Comparison of ENCODE assay signal across 14 cellular contexts in the genomic region with DNA sequence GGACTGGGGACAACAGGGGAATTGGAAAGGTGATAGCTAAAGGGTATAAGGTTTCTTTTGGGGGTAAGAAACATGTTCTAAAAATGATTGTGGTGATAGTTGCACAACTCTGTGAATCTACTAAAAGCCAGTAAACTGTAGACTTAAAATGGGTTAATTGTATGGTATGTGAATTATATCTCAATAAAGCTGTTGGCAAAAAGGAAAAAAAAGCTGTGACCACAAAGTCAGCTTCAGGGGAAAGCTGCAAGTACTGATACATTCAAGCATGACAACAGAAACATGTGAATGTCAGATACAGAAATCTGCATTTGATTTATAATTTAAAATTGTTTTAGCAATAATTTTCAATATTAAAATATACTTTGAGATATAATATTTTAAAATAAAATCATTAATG.
A peak's percentile ranks its signal among the peaks of the same experiment; 100 is the strongest.
DNase-seq lines count a peak whose midpoint lies in the region; ATAC-seq, FAIRE-seq and TF ChIP-seq lines count a peak whose summit lies in the region.
"Had no signal": no experiment of that assay in that cellular context is flagged by ENCODE, and none has a peak within 500 bp of the region (broad histone marks: within the 10 kb centered on the region; RNA-seq: fewer than 3 reads in every experiment).

No MANE protein-coding gene starts in this region.

- no peak overlapping the region for H2AFZ ChIP-seq in GM12878 (ENCODE audit: control insufficient read depth, low read depth, low read length)

- no peak overlapping the region for H3K4me2 ChIP-seq in GM12878 (ENCODE audit: control insufficient read depth, insufficient read depth)

- RAD21 ChIA-PET in GM12878 (lab: Charles Lee; ENCODE audit: unreplicated experiment) = interaction anchor here (1.3 to 1.6 kb wide), 3 partner anchors 9 to 143 kb away, joined by 3 to 7 read pairs (median 3); no protein-coding TSS in a partner anchor

- H3K27ac ChIP-seq in HEK293 (ENCODE audit: extremely low read depth, low read depth, low read length) (no peak overlapping the region), GM12878 (ENCODE audit: control insufficient read depth, insufficient read depth) (no peak overlapping the region)
- H3K27ac ChIP-seq: HL-60, SJSA1 had no signal

- no peak for TF ChIP-seq CTCF in HEK293 (tag by site-specific recombination; IDR thresholded peaks at IDR 0.05)
- no peak for TF ChIP-seq CTCF in GM12878 (IDR thresholded peaks at IDR 0.05 in 2 of 3, conservative IDR thresholded peaks at IDR 0.05 in 1 of 3; ENCODE audit: control insufficient read depth in 2 of 3, extremely low read depth in 1 of 3, insufficient read depth in 1 of 3, low read depth in 3 of 3, low read length in 3 of 3)

- H4K20me1 ChIP-seq in GM12878 (ENCODE audit: control insufficient read depth, insufficient read depth) = no peaks in the 10 kb centered on the region

- H3K4me1 ChIP-seq in HEK293 (ENCODE audit: control insufficient read depth, insufficient read depth, low read length) (peaks cover 3% of the 10 kb centered on the region; the same call in 1 of the 2 replicates), GM12878 (ENCODE audit: control insufficient read depth, insufficient read depth, low read length) (no peaks in the 10 kb centered on the region)
- H3K4me1 ChIP-seq: HAP-1, SJSA1 had no signal

- TF ChIP-seq EP300 in GM12878 (IDR thresholded peaks at IDR 0.05; ENCODE audit: borderline replicate concordance in 1 of 2, control insufficient read depth in 1 of 2, low read depth in 2 of 2, low read length in 2 of 2) = no peak

- no peaks in the 10 kb centered on the region for H3K27me3 ChIP-seq in GM12878 (replicated peaks in 1 of 2; ENCODE audit: control insufficient read depth in 2 of 2, insufficient read depth in 2 of 2, low read length in 1 of 2)
- H3K27me3 ChIP-seq: SJSA1 had no signal

- H3K9ac ChIP-seq in GM12878 (ENCODE audit: control insufficient read depth, insufficient read depth, low read length) = no peak overlapping the region

- TF ChIP-seq POLR2A in GM12878 (IDR thresholded peaks at IDR 0.05; ENCODE audit: low read depth, low read length) = no peak

- intact Hi-C loops in GM12878 (cut with micrococcal nuclease; ENCODE audit: unreplicated experiment) = loop anchor here (10.0 kb wide), 1 partner anchor 145 kb away; no protein-coding TSS in a partner anchor

- H3K79me2 ChIP-seq in GM12878 (ENCODE audit: control insufficient read depth, insufficient read depth, low read length) = peaks cover 25% of the 10 kb centered on the region

- H3K36me3 ChIP-seq in HEK293 (ENCODE audit: control insufficient read depth in 2 of 2, insufficient read depth in 1 of 2, low read length in 2 of 2) (peaks cover 29 to 34% of the 10 kb centered on the region in 2 experiments), GM12878 (ENCODE audit: control insufficient read depth in 2 of 2, insufficient read depth in 2 of 2, low read length in 1 of 2) (peaks cover 3 to 9% of the 10 kb centered on the region in 2 experiments)

- no peaks in the 10 kb centered on the region for H3K9me3 ChIP-seq in HEK293 (ENCODE audit: control insufficient read depth, insufficient read depth, low read depth, low read length)
- H3K9me3 ChIP-seq in GM12878 (replicated peaks; ENCODE audit: control insufficient read depth, insufficient read depth, low read length) = no peaks in the 10 kb centered on the region
- H3K9me3 ChIP-seq: HAP-1, SJSA1 had no signal

- CTCF ChIA-PET in HEK293 (lab: Yijun Ruan, JAX) = interaction anchor here (0.5 to 0.6 kb wide), 2 partner anchors 43 to 142 kb away, joined by 3 read pairs; no protein-coding TSS in a partner anchor
- CTCF ChIA-PET in GM12878 (lab: Yijun Ruan, JAX) = interaction anchor here (0.9 to 1.4 kb wide), 5 partner anchors 9 to 210 kb away, joined by 3 to 5 read pairs (median 3); no protein-coding TSS in a partner anchor

- DNase-seq in NAMALWA (ENCODE audit: low spot score) = peak; percentile 28
- no peak for DNase-seq in GM12878 (ENCODE audit: low read depth, low spot score)
- peak; percentile 5 for DNase-seq in iris pigment epithelial cell (ENCODE audit: low read depth)
- DNase-seq in LoVo (ENCODE audit: low spot score) = no peak
- DNase-seq in inferior parietal cortex (ENCODE audit: extremely low spot score) = no peak
- DNase-seq: COR-L47; DMS153; NCI-H187; NK-92 treated with Interleukin-12 subunit alpha and Interleukin-12 subunit beta, amount 100 ng/mL, for 24 hours had no signal

- no peak for TF ChIP-seq RAD21 in GM12878 (IDR thresholded peaks at IDR 0.05; ENCODE audit: insufficient read depth, low read depth, low read length)

- FAIRE-seq in GM12878 (lab: Jason Lieb, UNC) = no peak

- SMC1A ChIA-PET in GM12878 (lab: Charles Lee; ENCODE audit: uncharacterized antibody, unreplicated experiment) = interaction anchor here (0.7 to 3.4 kb wide), 13 partner anchors 9 to 168 kb away, joined by 3 to 14 read pairs (median 3); no protein-coding TSS in a partner anchor

- in situ Hi-C loops in GM12878 (cut with MboI) = no loop called here

- POLR2A ChIA-PET in HEK293 (lab: Yijun Ruan, JAX) (no interaction called here), GM12878 (lab: Charles Lee) (interaction anchor here (1.4 to 2.6 kb wide), 2 partner anchors 10 to 11 kb away, joined by 4 to 7 read pairs; no protein-coding TSS in a partner anchor)

- ATAC-seq in GM12878 = no peak
- ATAC-seq in GM19397 (IDR thresholded peaks at IDR 0.05; ENCODE audit: unreplicated experiment) = no peak

- H3K4me3 ChIP-seq in HEK293 (ENCODE audit: low read depth, low read length) (no peak overlapping the region), GM12878 (no peak overlapping the region)
- H3K4me3 ChIP-seq: HAP-1, SJSA1 had no signal

- BruUV-seq in GM12878 (replicated peaks; lab: Mats Ljungman, UMichigan) = no TSS peak

TF ChIP-seq in HEK293, 187 proteins besides CTCF, POLR2A, EP300 and RAD21:
- TF ChIP-seq ZNF664 (tag by site-specific recombination; IDR thresholded peaks at IDR 0.05) (peak; percentile 25; the same call in 1 of the 2 replicates), ZNF76 (tag by site-specific recombination; IDR thresholded peaks at IDR 0.05; ENCODE audit: borderline replicate concordance, low read depth) (no peak)
TF ChIP-seq in HEK293: peak in this region for 1.

TF ChIP-seq in GM12878, 131 proteins besides CTCF, POLR2A, EP300 and RAD21:
- TF ChIP-seq RAD51 (IDR thresholded peaks at IDR 0.05) (no peak), MTA3 (IDR thresholded peaks at IDR 0.05; ENCODE audit: borderline replicate concordance, low read length) (no peak), RUNX3 (IDR thresholded peaks at IDR 0.05; ENCODE audit: low read length) (peak; percentile 90), BHLHE40 (IDR thresholded peaks at IDR 0.05; ENCODE audit: borderline replicate concordance in 1 of 2, low read depth in 2 of 2, low read length in 1 of 2) (0 out of 4 replicates have a peak, but pooled peaks of 1 of the 2 experiments have one; percentile 41), CBFB (IDR thresholded peaks at IDR 0.05; ENCODE audit: low read depth) (peak; percentile 47; the same call in 1 of the 2 replicates), ZNF384 (IDR thresholded peaks at IDR 0.05; ENCODE audit: borderline replicate concordance, low read depth, low read length) (peak; percentile 94)
- TF ChIP-seq, protein P1, sequence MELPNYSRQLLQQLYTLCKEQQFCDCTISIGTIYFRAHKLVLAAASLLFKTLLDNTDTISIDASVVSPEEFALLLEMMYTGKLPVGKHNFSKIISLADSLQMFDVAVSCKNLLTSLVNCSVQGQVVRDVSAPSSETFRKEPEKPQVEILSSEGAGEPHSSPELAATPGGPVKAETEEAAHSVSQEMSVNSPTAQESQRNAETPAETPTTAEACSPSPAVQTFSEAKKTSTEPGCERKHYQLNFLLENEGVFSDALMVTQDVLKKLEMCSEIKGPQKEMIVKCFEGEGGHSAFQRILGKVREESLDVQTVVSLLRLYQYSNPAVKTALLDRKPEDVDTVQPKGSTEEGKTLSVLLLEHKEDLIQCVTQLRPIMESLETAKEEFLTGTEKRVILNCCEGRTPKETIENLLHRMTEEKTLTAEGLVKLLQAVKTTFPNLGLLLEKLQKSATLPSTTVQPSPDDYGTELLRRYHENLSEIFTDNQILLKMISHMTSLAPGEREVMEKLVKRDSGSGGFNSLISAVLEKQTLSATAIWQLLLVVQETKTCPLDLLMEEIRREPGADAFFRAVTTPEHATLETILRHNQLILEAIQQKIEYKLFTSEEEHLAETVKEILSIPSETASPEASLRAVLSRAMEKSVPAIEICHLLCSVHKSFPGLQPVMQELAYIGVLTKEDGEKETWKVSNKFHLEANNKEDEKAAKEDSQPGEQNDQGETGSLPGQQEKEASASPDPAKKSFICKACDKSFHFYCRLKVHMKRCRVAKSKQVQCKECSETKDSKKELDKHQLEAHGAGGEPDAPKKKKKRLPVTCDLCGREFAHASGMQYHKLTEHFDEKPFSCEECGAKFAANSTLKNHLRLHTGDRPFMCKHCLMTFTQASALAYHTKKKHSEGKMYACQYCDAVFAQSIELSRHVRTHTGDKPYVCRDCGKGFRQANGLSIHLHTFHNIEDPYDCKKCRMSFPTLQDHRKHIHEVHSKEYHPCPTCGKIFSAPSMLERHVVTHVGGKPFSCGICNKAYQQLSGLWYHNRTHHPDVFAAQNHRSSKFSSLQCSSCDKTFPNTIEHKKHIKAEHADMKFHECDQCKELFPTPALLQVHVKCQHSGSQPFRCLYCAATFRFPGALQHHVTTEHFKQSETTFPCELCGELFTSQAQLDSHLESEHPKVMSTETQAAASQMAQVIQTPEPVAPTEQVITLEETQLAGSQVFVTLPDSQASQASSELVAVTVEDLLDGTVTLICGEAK (IDR thresholded peaks at IDR 0.05; ENCODE audit: borderline replicate concordance) = peak; percentile 97

Comparison
In these comparisons a context has a peak if more than half of its experiments do, and no peak if none do; other contexts are left out.
1. DNase-seq: peak in NAMALWA (single experiment) and iris pigment epithelial cell (single experiment); none in GM12878 (single experiment), LoVo (single experiment) and inferior parietal cortex (single experiment).